Comparison of ENCODE assay signal across 8 cellular contexts in the genomic region with DNA sequence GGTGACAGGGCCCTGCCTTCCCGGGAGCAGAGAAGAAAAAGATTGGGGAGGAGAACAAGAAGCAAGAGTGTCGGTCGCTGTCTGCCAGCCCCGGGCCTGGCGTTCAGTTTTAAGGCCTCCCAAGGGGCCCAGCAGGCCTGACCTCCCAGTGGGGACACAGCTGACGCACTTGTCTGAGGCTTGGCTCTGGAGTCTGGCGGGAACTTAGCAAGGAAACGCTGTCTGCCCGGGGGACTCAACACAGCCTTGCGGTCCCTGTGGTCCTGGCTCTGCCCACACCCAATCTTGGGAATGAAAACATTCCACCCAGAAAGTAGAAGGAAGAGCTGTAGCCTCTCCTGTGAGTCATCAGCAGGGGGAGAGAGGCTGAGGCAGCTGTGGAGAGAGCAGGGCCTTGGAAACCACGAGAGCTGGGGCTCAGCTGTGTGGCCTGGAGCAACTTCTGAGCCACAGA. TPM values are rescaled to one million over a fixed set of nuclear protein-coding genes. Genes with fewer than 3 reads are reported as not detected.
DNase-seq lines count a peak whose midpoint lies in the region; ATAC-seq and TF ChIP-seq lines count a peak whose summit lies in the region.

No MANE protein-coding gene starts in this region.

- H3K27ac ChIP-seq in ACC112 (ENCODE audit: low read depth, low read length) (peak overlapping the region; percentile 95), HUES6 (ENCODE audit: low read depth, low read length) (no peak overlapping the region), caudate nucleus (ENCODE audit: low read depth, low read length) (peak overlapping the region; percentile 83), left lung (peak overlapping the region; percentile 63 to 85), tibial artery (peak overlapping the region; percentile 89 to 94)

- peak overlapping the region; percentile 71 for H2AFZ ChIP-seq in ACC112 (ENCODE audit: low read length, unreplicated experiment)

- DNase-seq in caudate nucleus (lab: John Stamatoyannopoulos, UW) (peak in 29 of 61 donors; percentile 8 to 70 (median 39)), left lung (peak; percentile 72 to 77), tibial artery (peak; percentile 86 to 98)
- DNase-seq in NK-92 treated with Interleukin-12 subunit alpha and Interleukin-12 subunit beta, amount 100 ng/mL, for 24 hours (lab: John Stamatoyannopoulos, UW): no peak

- H3K4me3 ChIP-seq in ACC112 (ENCODE audit: low read depth, low read length): peak overlapping the region; percentile 45; the same call in 1 of the 2 replicates
- no peak overlapping the region for H3K4me3 ChIP-seq in HUES6 (ENCODE audit: low read depth, low read length)
- no peak overlapping the region for H3K4me3 ChIP-seq in left lung
- peak overlapping the region in 1 of 2 donors; percentile 3 for H3K4me3 ChIP-seq in tibial artery

- H3K4me1 ChIP-seq in ACC112 (ENCODE audit: control insufficient read depth, insufficient read depth, low read length, unreplicated experiment): peaks cover 39% of the 10 kb centered on the region
- peaks cover 31% of the 10 kb centered on the region for H3K4me1 ChIP-seq in HUES6 (ENCODE audit: control insufficient read depth, insufficient read depth, low read length)
- H3K4me1 ChIP-seq in left lung: peaks cover 12 to 39% of the 10 kb centered on the region in 2 donors
- H3K4me1 ChIP-seq in tibial artery: peaks cover 0 to 66% (median 58%) of the 10 kb centered on the region in 4 donors

- H3K79me2 ChIP-seq in ACC112 (ENCODE audit: control insufficient read depth, insufficient read depth, low read length, unreplicated experiment): no peaks in the 10 kb centered on the region

- no peaks in the 10 kb centered on the region for H3K27me3 ChIP-seq in ACC112 (ENCODE audit: insufficient read depth, low read length)
- H3K27me3 ChIP-seq in HUES6 (ENCODE audit: control insufficient read depth, insufficient read depth, low read length): no peaks in the 10 kb centered on the region
- H3K27me3 ChIP-seq in left lung: no peaks in the 10 kb centered on the region
- H3K27me3 ChIP-seq in tibial artery: no peaks in the 10 kb centered on the region

- H3K36me3 ChIP-seq in ACC112 (ENCODE audit: insufficient read depth, low read length): peaks cover 11% of the 10 kb centered on the region; the same call in 1 of the 2 replicates
- H3K36me3 ChIP-seq in HUES6 (ENCODE audit: control insufficient read depth, insufficient read depth, low read length): peaks cover 6% of the 10 kb centered on the region
- H3K36me3 ChIP-seq in left lung: peaks cover 0 to 8% of the 10 kb centered on the region in 2 donors
- H3K36me3 ChIP-seq in tibial artery: no peaks in the 10 kb centered on the region

- no peaks in the 10 kb centered on the region for H3K9me3 ChIP-seq in HUES6 (ENCODE audit: control insufficient read depth, insufficient read depth, low read depth, low read length)
- H3K9me3 ChIP-seq in left lung: no peaks in the 10 kb centered on the region
- H3K9me3 ChIP-seq in tibial artery: no peaks in the 10 kb centered on the region

- peak overlapping the region; percentile 18 for H3K9ac ChIP-seq in HUES6 (ENCODE audit: low read length)

- TF ChIP-seq CTCF in left lung (IDR thresholded peaks at IDR 0.05) (no peak), tibial artery (IDR thresholded peaks at IDR 0.05) (no peak)

- intact Hi-C loops in left lung (cut with DNase I): no loop called here
- intact Hi-C loops in tibial artery (cut with DNase I; ENCODE audit: low total_unique reads): no loop called here

- peak; percentile 72 for ATAC-seq in left lung
- no peak for ATAC-seq in GM19351 (IDR thresholded peaks at IDR 0.05; ENCODE audit: unreplicated experiment)
- no peak for ATAC-seq in HG02970 (IDR thresholded peaks at IDR 0.05; ENCODE audit: low FRiP score, unreplicated experiment)

RNA-seq across cellular contexts. Expression of a gene that starts 54.4 kb away (rescaled TPM):
- total RNA-seq in left lung: 10 to 100 TPM; 11.3 to 12.4 TPM
